In the genomic region with DNA sequence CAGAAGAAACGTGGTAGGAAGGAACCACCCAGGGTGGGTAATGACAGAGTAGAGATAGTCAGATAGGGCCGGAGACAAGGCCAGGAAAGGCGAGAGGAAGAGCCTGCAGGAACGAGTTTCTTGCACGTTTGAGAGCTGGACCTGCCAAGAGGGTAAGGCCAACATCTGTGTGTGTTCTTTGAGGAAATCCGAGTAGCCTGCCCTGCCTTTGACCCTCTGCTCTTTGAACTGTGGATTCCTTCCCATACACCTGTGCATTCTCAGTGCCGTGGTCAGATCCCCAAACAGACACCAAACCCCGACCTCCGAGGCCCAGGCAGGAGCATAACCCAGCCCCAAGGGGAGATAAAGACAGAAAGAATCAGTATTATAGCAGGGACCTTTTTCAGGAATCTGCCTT, we compare ENCODE assay signal across 23 cellular contexts.
"Had no signal": no experiment of that assay in that cellular context is flagged by ENCODE, and none has a peak within 500 bp of the region (broad histone marks: within the 10 kb centered on the region; RNA-seq: fewer than 3 reads in every experiment).

No MANE protein-coding gene starts in this region.

- DNase-seq: activated CD4-positive, alpha-beta T cell treated with anti-CD3 and anti-CD28 coated beads for 4 hours; activated CD4-positive, alpha-beta T cell treated with anti-CD3 and anti-CD28 coated beads, Interleukin-2, amount 50 U/mL, for 4 hours; activated CD4-positive, CD25-positive, alpha-beta regulatory T cell; activated naive CD4-positive, alpha-beta T cell; activated T-cell treated with anti-CD3 and anti-CD28 coated beads for 4 hours; activated T-cell treated with anti-CD3 and anti-CD28 coated beads, Interleukin-2, amount 50 U/mL, for 72 hours; effector CD8-positive, alpha-beta T cell; islet precursor cell; mammary epithelial cell; naive B cell; right lobe of liver; stimulated activated CD4-positive, alpha-beta T cell treated with anti-CD3 and anti-CD28 coated beads, Interleukin-12 subunit alpha, Interleukin-12 subunit beta, amount 100 ng/mL, for 4 hours; stimulated activated CD4-positive, alpha-beta T cell treated with anti-CD3 and anti-CD28 coated beads, Interleukin-4, amount 100 ng/mL, for 4 hours; stimulated activated CD8-positive, alpha-beta memory T cell treated with anti-CD3 and anti-CD28 coated beads, Interleukin-4, amount 100 ng/mL, for 48 hours; stimulated activated naive CD8-positive, alpha-beta T cell treated with anti-CD3 and anti-CD28 coated beads, Interleukin-15, amount 100 ng/mL, for 72 hours; substantia nigra; SW 1271; T-helper 17 cell; T1000 had no signal

- H3K4me1 ChIP-seq: right lobe of liver had no signal

- H3K9me3 ChIP-seq: gastroesophageal sphincter, right lobe of liver had no signal

- ATAC-seq: activated naive CD4-positive, alpha-beta T cell treated with anti-CD3 and anti-CD28 coated beads, Interleukin-2, amount 50 U/mL, for 72 hours; activated T-cell treated with anti-CD3 and anti-CD28 coated beads, Interleukin-2, amount 50 U/mL, for 72 hours; gastroesophageal sphincter; right lobe of liver; stimulated activated memory B cell treated with anti-CD40 and anti-IgM and Interleukin-4, amounts not matched to agents 10 μg/mL and 1 μg/mL and 100 μg/mL, for 72 hours; stimulated activated naive CD8-positive, alpha-beta T cell treated with anti-CD3 and anti-CD28 coated beads, Interleukin-15, amount 100 ng/mL, for 72 hours; T-helper 17 cell had no signal

- H3K27ac ChIP-seq: gastroesophageal sphincter, hepatocyte, right lobe of liver had no signal

- H3K36me3 ChIP-seq: gastroesophageal sphincter, right lobe of liver had no signal

- H3K27me3 ChIP-seq: gastroesophageal sphincter, hepatocyte, right lobe of liver had no signal

- H3K4me3 ChIP-seq: gastroesophageal sphincter, hepatocyte, right lobe of liver had no signal
